In the genomic region with DNA sequence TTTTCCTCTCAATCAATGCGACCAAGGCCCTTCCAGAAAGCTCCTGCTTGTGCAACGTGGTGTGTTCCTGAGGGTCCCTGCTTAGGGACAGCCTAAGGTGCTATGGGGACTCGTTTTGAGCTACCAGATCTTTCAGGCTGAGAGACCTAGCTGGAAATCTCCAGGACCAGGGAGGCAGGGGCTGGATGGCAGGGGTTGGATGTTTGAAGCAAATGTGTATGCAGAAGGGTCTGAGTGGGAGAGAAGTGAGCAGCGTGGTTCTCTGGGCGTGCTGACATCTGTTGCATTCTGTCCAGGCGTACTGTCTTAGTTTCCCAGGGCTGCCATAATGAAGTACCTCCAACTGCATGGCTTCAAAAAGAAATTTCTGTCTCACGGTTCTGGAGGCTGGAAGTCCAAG, we compare ENCODE assay signal across 30 cellular contexts. TPM values are rescaled to one million over a fixed set of nuclear protein-coding genes. Genes with fewer than 3 reads are reported as not detected.
"Had no signal": no experiment of that assay in that cellular context is flagged by ENCODE, and none has a peak within 500 bp of the region (broad histone marks: within the 10 kb centered on the region; RNA-seq: fewer than 3 reads in every experiment).

No MANE protein-coding gene starts in this region.

- H3K27me3 ChIP-seq: body of pancreas, esophagus squamous epithelium, pancreas, sigmoid colon, tibial artery, uterus had no signal

- DNase-seq: activated CD4-positive, alpha-beta T cell treated with anti-CD3 and anti-CD28 coated beads for 4 hours; activated CD4-positive, alpha-beta T cell treated with anti-CD3 and anti-CD28 coated beads, Interleukin-2, amount 50 U/mL, for 4 hours; activated effector memory CD4-positive, alpha-beta T cell treated with Interleukin-2 at 50 U/mL for 16 hours; activated naive CD4-positive, alpha-beta T cell treated with Interleukin-2 at 50 U/mL for 16 hours; activated T-cell treated with anti-CD3 and anti-CD28 coated beads for 4 hours; activated T-cell treated with anti-CD3 and anti-CD28 coated beads, Interleukin-2, amount 50 U/mL, for 72 hours; body of pancreas; esophagus squamous epithelium; foreskin melanocyte; left ventricle myocardium superior; mucosa of descending colon; pancreas; psoas muscle; sigmoid colon; small intestine; stimulated activated CD4-positive, alpha-beta T cell treated with anti-CD3 and anti-CD28 coated beads, Interleukin-1b, Interleukin-23, amount 100 ng/mL, for 48 hours; stimulated activated CD4-positive, alpha-beta T cell treated with anti-CD3 and anti-CD28 coated beads, Interleukin-4, amount 100 ng/mL, for 4 hours; stimulated activated CD8-positive, alpha-beta memory T cell treated with anti-CD3 and anti-CD28 coated beads, Interleukin-4, amount 100 ng/mL, for 48 hours; stimulated activated naive CD8-positive, alpha-beta T cell treated with anti-CD3 and anti-CD28 coated beads, Interleukin-15, amount 100 ng/mL, for 72 hours; substantia nigra; T-helper 9 cell; tibial artery; uterus had no signal

- H3K36me3 ChIP-seq: esophagus squamous epithelium, pancreas, sigmoid colon, tibial artery, uterus had no signal

- H3K4me1 ChIP-seq: sigmoid colon, tibial artery, uterus had no signal

- FAIRE-seq: islet of Langerhans, pancreas, small intestine, TTC549 had no signal

- H3K27ac ChIP-seq: body of pancreas, epithelial cell of prostate, esophagus squamous epithelium, pancreas, psoas muscle, sigmoid colon, tibial artery, uterus, VCaP had no signal

- ATAC-seq: activated T-cell treated with anti-CD3 and anti-CD28 coated beads, Interleukin-2, amount 50 U/mL, for 72 hours; mucosa of descending colon; natural killer cell treated with Interleukin-12 subunit alpha and Interleukin-12 subunit beta and Interleukin-15 and Interleukin-18, amount 100 ng/mL, for 72 hours; psoas muscle; stimulated activated memory B cell treated with anti-CD40 and anti-IgM and Interleukin-4, amounts not matched to agents 10 μg/mL and 1 μg/mL and 100 μg/mL, for 72 hours; stimulated activated naive CD8-positive, alpha-beta T cell treated with anti-CD3 and anti-CD28 coated beads, Interleukin-15, amount 100 ng/mL, for 72 hours had no signal

- H3K9me3 ChIP-seq: body of pancreas, esophagus squamous epithelium, mucosa of descending colon, pancreas, psoas muscle, sigmoid colon, tibial artery, uterus had no signal

- H3K4me3 ChIP-seq: body of pancreas, esophagus squamous epithelium, mucosa of descending colon, pancreas, psoas muscle, sigmoid colon, tibial artery, uterus had no signal

RNA-seq across cellular contexts. Expression of a gene that starts 31.7 kb away (rescaled TPM):
- total RNA-seq: myocyte; natural killer cell treated with Interleukin-12 subunit alpha and Interleukin-12 subunit beta and Interleukin-15 and Interleukin-18, amount 100 ng/mL, for 72 hours had no signal
